Comparison of ENCODE assay signal across 8 cellular contexts in genomic region chr1:91712981-91713841, GRCh38.
A peak's percentile ranks its signal among the peaks of the same experiment; 100 is the strongest.
DNase-seq lines count a peak whose midpoint lies in the region; ATAC-seq and TF ChIP-seq lines count a peak whose summit lies in the region.

No MANE protein-coding gene starts in this region.

- TF ChIP-seq POLR2A in adrenal gland (IDR thresholded peaks at IDR 0.05) (no peak), upper lobe of left lung (IDR thresholded peaks at IDR 0.05) (no peak)

- H3K27ac ChIP-seq in adrenal gland = peak overlapping the region in 4 of 5 donors; percentile 35 to 80 (median 54)
- peak overlapping the region; percentile 62 for H3K27ac ChIP-seq in muscle layer of colon (ENCODE audit: low read depth, low read length)
- H3K27ac ChIP-seq in upper lobe of left lung = peak overlapping the region; percentile 38 to 87 (median 63)

- intact Hi-C loops in adrenal gland (cut with DNase I) = no loop called here

- H3K4me3 ChIP-seq in adrenal gland (no peak overlapping the region), muscle layer of colon (ENCODE audit: low read depth in 1 of 2, low read length in 2 of 2) (peak overlapping the region in 1 of 2 donors; percentile 17), upper lobe of left lung (no peak overlapping the region)

- peak; percentile 73 for ATAC-seq in GM19463 (IDR thresholded peaks at IDR 0.05; ENCODE audit: unreplicated experiment)
- peak in 1 of 2 donors; percentile 81 for ATAC-seq in upper lobe of left lung (ENCODE audit: low FRiP score in 2 of 2)

- H3K4me1 ChIP-seq in adrenal gland (replicated peaks in 1 of 2) = peaks cover 9 to 53% of the 10 kb centered on the region in 2 donors
- H3K4me1 ChIP-seq in muscle layer of colon (ENCODE audit: insufficient read depth, low read length) = peaks cover 32% of the 10 kb centered on the region
- peaks cover 5 to 31% (median 23%) of the 10 kb centered on the region in 4 donors for H3K4me1 ChIP-seq in upper lobe of left lung

- H3K9ac ChIP-seq in muscle layer of colon (ENCODE audit: low read length) = no peak overlapping the region

- no peak for TF ChIP-seq EP300 in upper lobe of left lung (IDR thresholded peaks at IDR 0.05)

- in situ Hi-C loops in KBM-7 (cut with MboI; ENCODE audit: low pct_unique_long_range_greater_than_20kb, low sequenced_read_pairs) = no loop called here

- H3K9me3 ChIP-seq in adrenal gland (replicated peaks in 1 of 3) (no peaks in the 10 kb centered on the region), muscle layer of colon (ENCODE audit: low read length) (no peaks in the 10 kb centered on the region), upper lobe of left lung (no peaks in the 10 kb centered on the region)

- WGBS in adrenal gland, 4 donors = 43 to 59% (median 52%) methylated on average over 15 of the region's 15 CpGs
- 31 to 34% methylated on average over 15 of the region's 15 CpGs for WGBS in upper lobe of left lung, 2 donors

- H3K27me3 ChIP-seq in adrenal gland (no peaks in the 10 kb centered on the region), muscle layer of colon (ENCODE audit: control insufficient read depth in 1 of 2, insufficient read depth in 2 of 2, low read length in 2 of 2) (no peaks in the 10 kb centered on the region), upper lobe of left lung (no peaks in the 10 kb centered on the region)

- DNase-seq in AG08396 (ENCODE audit: low spot score) (peak; percentile 43), KBM-7 (peak; percentile 38), adrenal gland (peak in 1 of 7 donors; percentile 41), upper lobe of left lung (peak; percentile 39 to 53), SHP77 (lab: John Stamatoyannopoulos, UW) (no peak), SW480 (ENCODE audit: low spot score) (no peak)

- no peak for TF ChIP-seq CTCF in adrenal gland (IDR thresholded peaks at IDR 0.05)
- no peak for TF ChIP-seq CTCF in upper lobe of left lung (IDR thresholded peaks at IDR 0.05)

- H3K36me3 ChIP-seq in adrenal gland (replicated peaks in 1 of 2) (peaks cover 0 to 62% of the 10 kb centered on the region in 2 donors), muscle layer of colon (ENCODE audit: insufficient read depth, low read length) (peaks cover 57% of the 10 kb centered on the region), upper lobe of left lung (peaks cover 0 to 64% (median 12%) of the 10 kb centered on the region in 4 donors)

Comparison
In these comparisons a context has a peak if more than half of its experiments do, and no peak if none do; other contexts are left out.
1. DNase-seq: peak in AG08396 (single experiment), KBM-7 (single experiment) and upper lobe of left lung (2 of 2); none in SHP77 (0 of 2) and SW480 (single experiment).
2. Peak in every context shown above with its lines, with median percentiles within 50 percentile points of each other: H3K27ac ChIP-seq.